8 cellular contexts compared by ENCODE assay signal in genomic region chr14:103121161-103121845, GRCh38. TPM values are rescaled to one million over a fixed set of nuclear protein-coding genes. Genes with fewer than 3 reads are reported as not detected.
DNase-seq lines count a peak whose midpoint lies in the region; ATAC-seq, FAIRE-seq and TF ChIP-seq lines count a peak whose summit lies in the region.

No MANE protein-coding gene starts in this region.

- TF ChIP-seq CTCF in SK-N-SH (IDR thresholded peaks at IDR 0.05) (no peak), esophagus muscularis mucosa (IDR thresholded peaks at IDR 0.05) (no peak), uterus (IDR thresholded peaks at IDR 0.05) (no peak)

- no peak overlapping the region for H3K9ac ChIP-seq in SK-N-SH
- H3K9ac ChIP-seq in mucosa of rectum (ENCODE audit: low read depth in 1 of 2, low read length in 2 of 2) = peak overlapping the region in 1 of 2 donors; percentile 5

- no peak for DNase-seq in SK-N-SH
- no peak for DNase-seq in esophagus muscularis mucosa (ENCODE audit: extremely low spot score)
- peak in 1 of 2 donors; percentile 29 for DNase-seq in uterus
- DNase-seq in H54 (ENCODE audit: insufficient read length, low spot score) = no peak

- no peaks in the 10 kb centered on the region for H3K9me2 ChIP-seq in SK-N-SH

- H3K4me1 ChIP-seq in SK-N-SH (ENCODE audit: control insufficient read depth in 1 of 2, insufficient read depth in 2 of 2, low read depth in 1 of 2, low read length in 1 of 2) (peaks cover 11 to 20% of the 10 kb centered on the region in 2 experiments), esophagus muscularis mucosa (peaks cover 62 to 88% (median 80%) of the 10 kb centered on the region in 4 donors), mucosa of rectum (ENCODE audit: control insufficient read depth in 2 of 2, insufficient read depth in 2 of 2, low read length in 2 of 2) (peaks cover 34 to 36% of the 10 kb centered on the region in 2 donors), uterus (peaks cover 0 to 28% of the 10 kb centered on the region in 2 donors)

- H3K79me2 ChIP-seq in SK-N-SH (ENCODE audit: insufficient read depth) = no peaks in the 10 kb centered on the region

- H3K9me3 ChIP-seq in SK-N-SH (no peaks in the 10 kb centered on the region), esophagus muscularis mucosa (no peaks in the 10 kb centered on the region), mucosa of rectum (ENCODE audit: control insufficient read depth in 2 of 2, low read length in 2 of 2) (no peaks in the 10 kb centered on the region), uterus (no peaks in the 10 kb centered on the region)

- intact Hi-C loops in esophagus muscularis mucosa (cut with DNase I) = no loop called here
- intact Hi-C loops in uterus (cut with DNase I; ENCODE audit: low total_unique reads) = no loop called here

- H3K36me3 ChIP-seq in SK-N-SH (replicated peaks in 1 of 2; ENCODE audit: control insufficient read depth in 1 of 2, insufficient read depth in 2 of 2, low read length in 1 of 2) (no peaks in the 10 kb centered on the region), esophagus muscularis mucosa (peaks cover 0 to 2% (median 0%) of the 10 kb centered on the region in 4 donors), mucosa of rectum (ENCODE audit: control insufficient read depth in 2 of 2, insufficient read depth in 2 of 2, low read length in 2 of 2) (no peaks in the 10 kb centered on the region), uterus (no peaks in the 10 kb centered on the region)

- POLR2A ChIA-PET in SK-N-SH (lab: Yijun Ruan, JAX) = no interaction called here

- no peak for FAIRE-seq in H54 (lab: Jason Lieb, UNC)

- TF ChIP-seq POLR2A in esophagus muscularis mucosa (IDR thresholded peaks at IDR 0.05; ENCODE audit: low read depth) (no peak), uterus (IDR thresholded peaks at IDR 0.05) (no peak), H54 (IDR thresholded peaks at IDR 0.05; ENCODE audit: low read depth, low read length) (no peak)

- H3K4me3 ChIP-seq in SK-N-SH (ENCODE audit: low read depth in 2 of 2, low read length in 1 of 2) (no peak overlapping the region), esophagus muscularis mucosa (peak overlapping the region; percentile 58 to 71 (median 66)), mucosa of rectum (ENCODE audit: low read length in 2 of 2) (peak overlapping the region in 1 of 2 donors; percentile 13), uterus (no peak overlapping the region)

- H3K27me3 ChIP-seq in SK-N-SH (ENCODE audit: insufficient read depth) (no peaks in the 10 kb centered on the region), esophagus muscularis mucosa (peaks cover 0 to 43% (median 6%) of the 10 kb centered on the region in 4 donors), mucosa of rectum (ENCODE audit: control insufficient read depth in 2 of 2, insufficient read depth in 2 of 2, low read length in 2 of 2) (peaks cover 12 to 19% of the 10 kb centered on the region in 2 donors), uterus (no peaks in the 10 kb centered on the region)

- no peak for TF ChIP-seq RAD21 in SK-N-SH (IDR thresholded peaks at IDR 0.05; ENCODE audit: low read length)

- no peak overlapping the region for H3K4me2 ChIP-seq in SK-N-SH

- H3K27ac ChIP-seq in SK-N-SH (ENCODE audit: low read depth in 2 of 2, low read length in 1 of 2) (peak overlapping the region in 1 of 2 experiments; percentile 69; a peak in 2 of 4 replicates), esophagus muscularis mucosa (replicated peaks in 1 of 4) (peak overlapping the region; percentile 84 to 92 (median 88)), mucosa of rectum (ENCODE audit: low read depth in 2 of 2, low read length in 2 of 2) (peak overlapping the region; percentile 67 to 88), uterus (peak overlapping the region; percentile 90 to 92)

- H4K20me1 ChIP-seq in SK-N-SH (ENCODE audit: insufficient read depth) = no peaks in the 10 kb centered on the region

- ATAC-seq in SK-N-SH treated with all-trans-retinoic acid at 6 μM for 48 hours (peak; percentile 10; the same call in 2 of the 3 replicates), GM19351 (IDR thresholded peaks at IDR 0.05; ENCODE audit: unreplicated experiment) (no peak), GM19455 (IDR thresholded peaks at IDR 0.05; ENCODE audit: unreplicated experiment) (no peak)

- no peak overlapping the region for H2AFZ ChIP-seq in SK-N-SH (ENCODE audit: low read depth)

- CTCF ChIA-PET in SK-N-SH (lab: Yijun Ruan, JAX) = interaction anchor here (0.7 to 7.8 kb wide), 3 partner anchors 17 to 171 kb away, joined by 4 to 81 read pairs (median 4); no protein-coding TSS in a partner anchor

- H3F3A ChIP-seq in SK-N-SH (replicated peaks; ENCODE audit: insufficient read depth) = peaks cover 8% of the 10 kb centered on the region

- 67% methylated on average over 16 of the region's 18 CpGs for WGBS in SK-N-SH (ENCODE audit: low lambda C conversion rate)
- 70% methylated on average over 6 of the region's 18 CpGs for WGBS in esophagus muscularis mucosa

- no peak for TF ChIP-seq EP300 in SK-N-SH (IDR thresholded peaks at IDR 0.05; ENCODE audit: borderline replicate concordance in 1 of 2, low read depth in 1 of 2, low read length in 1 of 2)
- TF ChIP-seq EP300 in esophagus muscularis mucosa (IDR thresholded peaks at IDR 0.05) = no peak

TF ChIP-seq in SK-N-SH treated with all-trans-retinoic acid at 6 μM for 48 hours, 23 proteins besides CTCF, POLR2A, EP300 and RAD21:
- TF ChIP-seq RARB (CRISPR knock-in tag; IDR thresholded peaks at IDR 0.05) (no peak), TOX (CRISPR knock-in tag; IDR thresholded peaks at IDR 0.05; ENCODE audit: borderline replicate concordance) (no peak), ZC3H10 (CRISPR knock-in tag; IDR thresholded peaks at IDR 0.05) (no peak), ZNF565 (CRISPR knock-in tag; conservative IDR thresholded peaks at IDR 0.05; ENCODE audit: low read depth) (no peak), ZNF70 (CRISPR knock-in tag; IDR thresholded peaks at IDR 0.05) (no peak), CREB5 (CRISPR knock-in tag; IDR thresholded peaks at IDR 0.05; ENCODE audit: low read depth) (no peak), ZFP30 (CRISPR knock-in tag; IDR thresholded peaks at IDR 0.05) (no peak), ZNF8 (CRISPR knock-in tag; IDR thresholded peaks at IDR 0.05) (no peak)

TF ChIP-seq in SK-N-SH, 30 proteins besides CTCF, POLR2A, EP300 and RAD21:
- no peak for TF ChIP-seq USF1 (IDR thresholded peaks at IDR 0.05; ENCODE audit: borderline replicate concordance, low read depth)

RNA-seq across cellular contexts. Expression of gene TNFAIP2, which starts 2.0 kb away (rescaled TPM):
- polyA plus RNA-seq in SK-N-SH (2012; rRNA removed) = 11.8 and 16.0 TPM in 2 replicates
- 4.8 and 7.6 TPM in 2 replicates for polyA plus RNA-seq in SK-N-SH (2012; cell fraction: cytosol; rRNA removed)
- 31.4 and 61.9 TPM in 2 replicates for polyA plus RNA-seq in SK-N-SH (2012; cell fraction: nucleus; rRNA removed)
- total RNA-seq in esophagus muscularis mucosa (100 to 1,000 TPM in 1 of 4 donors, 10 to 100 TPM in 3; 29.0 to 104 (median 74.0) TPM), uterus (10 to 100 TPM; 29.4 to 81.4 (median 60.6) TPM)

RNA-seq across cellular contexts. Expression of gene EXOC3L4, which starts 26.8 kb away (rescaled TPM):
- polyA plus RNA-seq in SK-N-SH (2012; rRNA removed) = 0.21 and 0.46 TPM in 2 replicates
- polyA plus RNA-seq in SK-N-SH (2012; cell fraction: cytosol; rRNA removed) = 0.04 and 0.08 TPM in 2 replicates
- 0.72 and 0.73 TPM in 2 replicates for polyA plus RNA-seq in SK-N-SH (2012; cell fraction: nucleus; rRNA removed)
- total RNA-seq in esophagus muscularis mucosa (1 to 10 TPM in 3 of 4 donors, under 1 TPM in 1; 0.42 to 2.0 (median 1.2) TPM), uterus (1 to 10 TPM in 1 of 4 donors, under 1 TPM in 2, not detected in 1; under 0.01 to 5.6 (median 0.41) TPM)

RNA-seq across cellular contexts. Expression of gene LBHD2, which starts 37.3 kb away (rescaled TPM):
- polyA plus RNA-seq in SK-N-SH (2012; rRNA removed) = not detected in 2 replicates
- not detected in 2 replicates for polyA plus RNA-seq in SK-N-SH (2012; cell fraction: cytosol; rRNA removed)
- polyA plus RNA-seq in SK-N-SH (2012; cell fraction: nucleus; rRNA removed) = not detected in 2 replicates
- total RNA-seq in esophagus muscularis mucosa = not detected
- not detected for total RNA-seq in uterus

Comparison
In these comparisons a context has a peak if more than half of its experiments do, and no peak if none do; other contexts are left out.
1. H3K4me3 ChIP-seq: peak in esophagus muscularis mucosa (4 of 4); none in SK-N-SH (0 of 2) and uterus (0 of 2).